Comparison of ENCODE assay signal across 9 cellular contexts in the genomic region with DNA sequence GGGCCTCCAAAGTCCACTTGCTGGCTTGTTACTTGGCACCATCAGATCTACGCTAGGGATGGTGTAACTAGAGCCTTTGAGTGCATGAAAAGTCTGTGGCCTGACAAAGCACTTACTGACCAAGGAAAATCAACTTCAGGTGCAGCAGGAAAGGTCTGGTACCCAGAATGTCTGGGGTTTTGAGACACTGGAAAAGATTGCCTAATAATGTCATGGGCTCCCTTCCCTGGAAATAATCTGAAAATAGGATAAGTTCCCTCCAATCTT.
A peak's percentile ranks its signal among the peaks of the same experiment; 100 is the strongest.
DNase-seq lines count a peak whose midpoint lies in the region; ATAC-seq, FAIRE-seq and TF ChIP-seq lines count a peak whose summit lies in the region.
"Had no signal": no experiment of that assay in that cellular context is flagged by ENCODE, and none has a peak within 500 bp of the region (broad histone marks: within the 10 kb centered on the region; RNA-seq: fewer than 3 reads in every experiment).

No MANE protein-coding gene starts in this region.

- peaks cover 0 to 22% of the 10 kb centered on the region in 2 experiments; a peak in 1 of 4 replicates for H3K79me1 ChIP-seq in IMR-90 (ENCODE audit: low read depth in 1 of 2, low read length in 2 of 2)

- H4K5ac ChIP-seq in IMR-90 (ENCODE audit: low read depth, low read length): peak overlapping the region; percentile 79; the same call in 1 of the 2 replicates

- H2AK9ac ChIP-seq in IMR-90 (replicated peaks; ENCODE audit: low read depth, low read length, poor library complexity): peak overlapping the region; percentile 85

- dilution Hi-C loops in IMR-90 (cut with HindIII; ENCODE audit: low sequenced_read_pairs, unreplicated experiment): no loop called here

- H3K27ac Mint-ChIP-seq in natural killer cell treated with Interleukin-12 subunit alpha and Interleukin-12 subunit beta and Interleukin-15 and Interleukin-18, amount 100 ng/mL, for 72 hours: peak overlapping the region; percentile 29 to 70

- H2BK120ac ChIP-seq in IMR-90 (ENCODE audit: low read depth, low read length): peak overlapping the region; percentile 97

- TF ChIP-seq RAD21 in IMR-90 (IDR thresholded peaks at IDR 0.05; ENCODE audit: low read length) (no peak), GM12878 (IDR thresholded peaks at IDR 0.05; ENCODE audit: insufficient read depth, low read depth, low read length) (no peak)

- H3K4me1 ChIP-seq in A673 (ENCODE audit: insufficient read depth, low read length, poor library complexity, severe bottlenecking) (peaks cover 63% of the 10 kb centered on the region), IMR-90 (ENCODE audit: control insufficient read depth, insufficient read depth, low read length) (peaks cover 46% of the 10 kb centered on the region), GM12878 (ENCODE audit: control insufficient read depth, insufficient read depth, low read length) (peaks cover 48% of the 10 kb centered on the region), tibial artery (peaks cover 0 to 45% (median 36%) of the 10 kb centered on the region in 4 donors)

- no TSS peak for BruUV-seq in A673 (replicated peaks; lab: Mats Ljungman, UMichigan)
- BruUV-seq in IMR-90 (replicated peaks; lab: Mats Ljungman, UMichigan): no TSS peak
- no TSS peak for BruUV-seq in GM12878 (replicated peaks; lab: Mats Ljungman, UMichigan)

- peak overlapping the region; percentile 93 for H2AK5ac ChIP-seq in IMR-90 (ENCODE audit: low read depth, low read length)

- no peak for FAIRE-seq in GM12878 (lab: Jason Lieb, UNC)

- H3K36me3 ChIP-seq in A673 (ENCODE audit: insufficient read depth, low read length, poor library complexity, severe bottlenecking) (no peaks in the 10 kb centered on the region), IMR-90 (ENCODE audit: control insufficient read depth, insufficient read depth, low read length) (no peaks in the 10 kb centered on the region), GM12878 (ENCODE audit: control insufficient read depth in 2 of 2, insufficient read depth in 2 of 2, low read length in 1 of 2) (no peaks in the 10 kb centered on the region), tibial artery (no peaks in the 10 kb centered on the region)

- H3K4ac ChIP-seq in IMR-90 (ENCODE audit: low read depth, low read length): peak overlapping the region; percentile 94

- peak overlapping the region; percentile 52 to 90 for H4K8ac ChIP-seq in IMR-90 (ENCODE audit: low read depth in 2 of 2, low read length in 2 of 2)

- no peaks in the 10 kb centered on the region for H3K9me3 Mint-ChIP-seq in natural killer cell treated with Interleukin-12 subunit alpha and Interleukin-12 subunit beta and Interleukin-15 and Interleukin-18, amount 100 ng/mL, for 72 hours

- RAD21 ChIA-PET in GM12878 (lab: Charles Lee; ENCODE audit: unreplicated experiment): interaction anchor here (0.6 to 2.4 kb wide), 21 partner anchors 9 to 435 kb away, joined by 3 to 19 read pairs (median 4); a partner anchor contains a TSS

- DNase-seq in A673 (ENCODE audit: low spot score) (no peak), IMR-90 (no peak), GM12878 (ENCODE audit: low read depth, low spot score) (no peak), HK-2 (ENCODE audit: unreplicated experiment) (no peak), tibial artery (no peak)
- no peak for DNase-seq in natural killer cell treated with Interleukin-12 subunit alpha and Interleukin-12 subunit beta and Interleukin-15 and Interleukin-18, amount 100 ng/mL, for 72 hours (ENCODE audit: low spot score)

- H3K9ac ChIP-seq in IMR-90 (ENCODE audit: low read depth, low read length) (peak overlapping the region; percentile 46; the same call in 1 of the 2 replicates), GM12878 (ENCODE audit: control insufficient read depth, insufficient read depth, low read length) (no peak overlapping the region)

- H4K20me1 ChIP-seq in IMR-90 (ENCODE audit: insufficient read depth, low read length): no peaks in the 10 kb centered on the region
- H4K20me1 ChIP-seq in GM12878 (ENCODE audit: control insufficient read depth, insufficient read depth): no peaks in the 10 kb centered on the region

- no peaks in the 10 kb centered on the region for H3K9me3 ChIP-seq in A673 (ENCODE audit: low read depth, low read length, poor library complexity, severe bottlenecking)
- no peaks in the 10 kb centered on the region for H3K9me3 ChIP-seq in IMR-90 (ENCODE audit: control insufficient read depth, insufficient read depth, low read length)
- no peaks in the 10 kb centered on the region for H3K9me3 ChIP-seq in GM12878 (replicated peaks; ENCODE audit: control insufficient read depth, insufficient read depth, low read length)
- no peaks in the 10 kb centered on the region for H3K9me3 ChIP-seq in tibial artery

- H2BK15ac ChIP-seq in IMR-90 (ENCODE audit: low read depth, low read length): peak overlapping the region; percentile 97

- intact Hi-C loops in A673 (cut with micrococcal nuclease; ENCODE audit: unreplicated experiment): no loop called here
- intact Hi-C loops in IMR-90 (cut with micrococcal nuclease): loop anchor here (5.0 to 10.0 kb wide), 3 partner anchors 141 to 439 kb away; no protein-coding TSS in a partner anchor
- intact Hi-C loops in GM12878 (cut with micrococcal nuclease; ENCODE audit: unreplicated experiment): loop anchor here (10.0 kb wide), 2 partner anchors 171 to 401 kb away; no protein-coding TSS in a partner anchor
- intact Hi-C loops in tibial artery (cut with DNase I; ENCODE audit: low total_unique reads): no loop called here

- TF ChIP-seq CTCF in A673 (conservative IDR thresholded peaks at IDR 0.05; ENCODE audit: low read depth, low read length) (no peak), IMR-90 (conservative IDR thresholded peaks at IDR 0.05; ENCODE audit: low read depth, low read length) (no peak), GM12878 (IDR thresholded peaks at IDR 0.05 in 2 of 3, conservative IDR thresholded peaks at IDR 0.05 in 1 of 3; ENCODE audit: control insufficient read depth in 2 of 3, extremely low read depth in 1 of 3, insufficient read depth in 1 of 3, low read depth in 3 of 3, low read length in 3 of 3) (no peak), tibial artery (IDR thresholded peaks at IDR 0.05) (no peak)

- H3K27me3 ChIP-seq in A673 (replicated peaks; ENCODE audit: insufficient read depth, low read depth, low read length, poor library complexity) (no peaks in the 10 kb centered on the region), IMR-90 (ENCODE audit: control insufficient read depth, insufficient read depth, low read length) (no peaks in the 10 kb centered on the region), GM12878 (replicated peaks in 1 of 2; ENCODE audit: control insufficient read depth in 2 of 2, insufficient read depth in 2 of 2, low read length in 1 of 2) (no peaks in the 10 kb centered on the region), tibial artery (no peaks in the 10 kb centered on the region)

- peak overlapping the region; percentile 97 for H2BK20ac ChIP-seq in IMR-90 (ENCODE audit: low read depth, low read length)

- in situ Hi-C loops in IMR-90 (cut with MboI; ENCODE audit: low sequenced_read_pairs): no loop called here
- in situ Hi-C loops in GM12878 (cut with MboI): loop anchor here (10.0 kb wide), 1 partner anchor 431 kb away; no protein-coding TSS in a partner anchor

- SMC1A ChIA-PET in GM12878 (lab: Charles Lee; ENCODE audit: uncharacterized antibody, unreplicated experiment): interaction anchor here (0.7 to 5.1 kb wide), 18 partner anchors 8 to 436 kb away, joined by 3 to 34 read pairs (median 6); no protein-coding TSS in a partner anchor

- CTCF ChIA-PET in A673 (lab: Charles Lee) (no interaction called here), IMR-90 (lab: Yijun Ruan, JAX) (no interaction called here), GM12878 (lab: Yijun Ruan, JAX) (interaction anchor here (0.9 to 2.3 kb wide), 5 partner anchors 8 to 742 kb away, joined by 3 to 5 read pairs (median 3); no protein-coding TSS in a partner anchor)

- peak overlapping the region; percentile 57 for H3K23ac ChIP-seq in IMR-90 (ENCODE audit: low read depth, low read length)

- TF ChIP-seq POLR2A in IMR-90 (IDR thresholded peaks at IDR 0.05; ENCODE audit: low read depth, low read length): no peak
- TF ChIP-seq POLR2A in GM12878 (IDR thresholded peaks at IDR 0.05; ENCODE audit: low read depth, low read length): no peak

- H3K36me3 Mint-ChIP-seq in natural killer cell treated with Interleukin-12 subunit alpha and Interleukin-12 subunit beta and Interleukin-15 and Interleukin-18, amount 100 ng/mL, for 72 hours: no peaks in the 10 kb centered on the region

- ATAC-seq in IMR-90 (ENCODE audit: low read depth) (no peak), GM12878 (no peak), HG03159 (IDR thresholded peaks at IDR 0.05; ENCODE audit: unreplicated experiment) (no peak), HG02840 (IDR thresholded peaks at IDR 0.05; ENCODE audit: low FRiP score, unreplicated experiment) (no peak)
- no peak for ATAC-seq in natural killer cell treated with Interleukin-12 subunit alpha and Interleukin-12 subunit beta and Interleukin-15 and Interleukin-18, amount 100 ng/mL, for 72 hours
- ATAC-seq: K562 had no signal

- peaks cover 37% of the 10 kb centered on the region for H3K9me1 ChIP-seq in IMR-90 (ENCODE audit: insufficient read depth, low read length)

- peak overlapping the region; percentile 88 for H3K18ac ChIP-seq in IMR-90 (ENCODE audit: low read depth, low read length)

- H3K27ac ChIP-seq in A673 (ENCODE audit: low read depth, low read length, poor library complexity, severe bottlenecking) (peak overlapping the region; percentile 99), IMR-90 (ENCODE audit: insufficient read depth, low read length) (peak overlapping the region; percentile 77), GM12878 (ENCODE audit: control insufficient read depth, insufficient read depth) (peak overlapping the region; percentile 67), tibial artery (no peak overlapping the region)

- H3K14ac ChIP-seq in IMR-90 (replicated peaks; ENCODE audit: low read depth, low read length): peak overlapping the region; percentile 89

- 0 out of 2 replicates have a peak overlapping the region, but pooled peaks have one; percentile 18 for H3K4me2 ChIP-seq in IMR-90 (ENCODE audit: low read depth, low read length)
- no peak overlapping the region for H3K4me2 ChIP-seq in GM12878 (ENCODE audit: control insufficient read depth, insufficient read depth)

- no CpG with 5 or more reads among the region's 1 CpG for WGBS in IMR-90 (ENCODE audit: extremely low coverage in 2 of 2, insufficient read length in 1 of 2), 2 experiments
- 100% methylated on average over 1 of the region's 1 CpG for WGBS in GM12878 (ENCODE audit: insufficient coverage, insufficient replicate concordance, low lambda C conversion rate, missing lambda C conversion rate)

- peak overlapping the region; percentile 93 for H2BK5ac ChIP-seq in IMR-90 (ENCODE audit: low read depth, low read length, poor library complexity, severe bottlenecking)

- peak overlapping the region; percentile 39; the same call in 1 of the 2 replicates for H3K56ac ChIP-seq in IMR-90 (ENCODE audit: extremely low read depth, insufficient read depth, low read length)

- H4K91ac ChIP-seq in IMR-90 (ENCODE audit: insufficient read depth, low read depth, low read length): peak overlapping the region; percentile 85

- no peak overlapping the region for H3K4me3 ChIP-seq in A673 (ENCODE audit: low read depth, low read length, poor library complexity, severe bottlenecking)
- H3K4me3 ChIP-seq in IMR-90 (ENCODE audit: insufficient read depth, low read depth, low read length): no peak overlapping the region
- no peak overlapping the region for H3K4me3 ChIP-seq in GM12878
- no peak overlapping the region for H3K4me3 ChIP-seq in tibial artery
- H3K4me3 ChIP-seq: K562 had no signal

- H2AFZ ChIP-seq in IMR-90 (replicated peaks; ENCODE audit: low read length, poor library complexity): peak overlapping the region; percentile 81
- H2AFZ ChIP-seq in GM12878 (ENCODE audit: control insufficient read depth, low read depth, low read length): no peak overlapping the region

- H3K79me2 ChIP-seq in GM12878 (ENCODE audit: control insufficient read depth, insufficient read depth, low read length): no peaks in the 10 kb centered on the region

- H3K4me3 Mint-ChIP-seq in natural killer cell treated with Interleukin-12 subunit alpha and Interleukin-12 subunit beta and Interleukin-15 and Interleukin-18, amount 100 ng/mL, for 72 hours: no peak overlapping the region

- no peak for TF ChIP-seq EP300 in GM12878 (IDR thresholded peaks at IDR 0.05; ENCODE audit: borderline replicate concordance in 1 of 2, control insufficient read depth in 1 of 2, low read depth in 2 of 2, low read length in 2 of 2)

- H3K27me3 Mint-ChIP-seq in natural killer cell treated with Interleukin-12 subunit alpha and Interleukin-12 subunit beta and Interleukin-15 and Interleukin-18, amount 100 ng/mL, for 72 hours: no peaks in the 10 kb centered on the region

- H3K4me1 Mint-ChIP-seq in natural killer cell treated with Interleukin-12 subunit alpha and Interleukin-12 subunit beta and Interleukin-15 and Interleukin-18, amount 100 ng/mL, for 72 hours (ENCODE audit: low read depth in 2 of 2): peaks cover 30 to 38% of the 10 kb centered on the region in 2 donors

- POLR2A ChIA-PET in A673 (lab: Charles Lee; ENCODE audit: low non-redundant PET): no interaction called here
- POLR2A ChIA-PET in IMR-90 (lab: Charles Lee; ENCODE audit: unreplicated experiment): no interaction called here
- POLR2A ChIA-PET in GM12878 (lab: Charles Lee): interaction anchor here (0.6 to 1.7 kb wide), 5 partner anchors 23 to 868 kb away, joined by 3 to 6 read pairs (median 4); no protein-coding TSS in a partner anchor

Comparison
In these comparisons a context has a peak if more than half of its experiments do, and no peak if none do; other contexts are left out.
1. H3K27ac ChIP-seq: peak in A673 (single experiment), IMR-90 (single experiment) and GM12878 (single experiment); none in tibial artery (0 of 2).
2. intact Hi-C loops: an anchor here in IMR-90 (5.0 to 10.0 kb wide) and GM12878 (10.0 kb wide); none called in A673 and tibial artery.